10 cellular contexts compared by ENCODE assay signal in the genomic region with DNA sequence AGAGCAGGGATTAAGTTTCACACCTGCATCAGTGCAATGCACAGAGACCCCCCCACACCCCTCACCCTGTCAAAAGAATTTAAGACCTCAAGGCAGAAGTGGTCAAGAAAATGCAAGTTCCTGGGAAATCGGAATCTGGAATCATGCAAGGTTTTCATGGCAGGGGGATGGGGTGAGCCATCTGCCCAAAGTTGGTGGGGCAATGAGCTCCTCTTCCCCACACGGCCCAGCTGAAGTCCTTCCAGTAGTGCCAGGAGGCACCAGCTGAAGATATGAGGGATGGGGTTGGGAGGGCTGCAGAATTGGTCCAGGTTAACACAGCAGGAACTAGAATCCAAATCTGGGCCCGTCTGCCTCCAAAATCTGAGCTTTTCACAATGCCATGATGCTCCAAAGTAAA. TPM values are rescaled to one million over a fixed set of nuclear protein-coding genes. Genes with fewer than 3 reads are reported as not detected.
"Had no signal": no experiment of that assay in that cellular context is flagged by ENCODE, and none has a peak within 500 bp of the region (broad histone marks: within the 10 kb centered on the region; RNA-seq: fewer than 3 reads in every experiment).

No MANE protein-coding gene starts in this region.

- H3K27ac Mint-ChIP-seq: HFFc6 had no signal

- H3K4me3 Mint-ChIP-seq: HFFc6 had no signal

- H3K4me1 ChIP-seq: HAP-1 had no signal

- H2AFZ ChIP-seq: GM23248 had no signal

- FAIRE-seq: HTR-8/SVneo had no signal

- DNase-seq: GM23248, GOT3, H7, HFFc6, IMR-90, KG1 had no signal

- H3K36me3 ChIP-seq: HAP-1 had no signal

- H3K9ac ChIP-seq: GM23248 had no signal

- H3K27ac ChIP-seq: GM23248 had no signal

- ATAC-seq: HCT116 had no signal

- H3K9me3 ChIP-seq: HAP-1 had no signal

- H3K9me3 Mint-ChIP-seq: HFFc6 had no signal

- H3K4me3 ChIP-seq: GM23248, HAP-1 had no signal

RNA-seq across cellular contexts. Expression of a gene that starts 25.0 kb away (rescaled TPM):
- total RNA-seq: GM23248, H7, HFFc6, HT-29, IMR-90 had no signal
- polyA plus RNA-seq: GM23248, IMR-90 had no signal
